1 cellular context compared by ENCODE assay signal in genomic region chr9:92196909-92197308, GRCh38.
A peak's percentile ranks its signal among the peaks of the same experiment; 100 is the strongest.
TF ChIP-seq lines count a peak whose summit lies in the region.

No MANE protein-coding gene starts in this region.

TF ChIP-seq in HepG2, 621 proteins besides CTCF, POLR2A, EP300 and RAD21 (continued from another document and continues in another):
- TF ChIP-seq ELK4 (CRISPR knock-in tag; IDR thresholded peaks at IDR 0.05; ENCODE audit: borderline replicate concordance): no peak
- no peak for TF ChIP-seq SOX6 (IDR thresholded peaks at IDR 0.05)
- TF ChIP-seq SOX6 (CRISPR knock-in tag; IDR thresholded peaks at IDR 0.05): peak; percentile 74
- no peak for TF ChIP-seq ZNF142 (CRISPR knock-in tag; IDR thresholded peaks at IDR 0.05)
- TF ChIP-seq RFXANK (CRISPR knock-in tag; IDR thresholded peaks at IDR 0.05): peak; percentile 96; the same call in 1 of the 2 replicates
- TF ChIP-seq ZNF644 (CRISPR knock-in tag; IDR thresholded peaks at IDR 0.05; ENCODE audit: low read depth): peak; percentile 81
- TF ChIP-seq XBP1 (CRISPR knock-in tag; IDR thresholded peaks at IDR 0.05): no peak
- no peak for TF ChIP-seq TCF7L2 (IDR thresholded peaks at IDR 0.05; ENCODE audit: low read depth, low read length)
- no peak for TF ChIP-seq HMGXB3 (CRISPR knock-in tag; IDR thresholded peaks at IDR 0.05; ENCODE audit: borderline replicate concordance)
- no peak for TF ChIP-seq ZNF552 (CRISPR knock-in tag; IDR thresholded peaks at IDR 0.05; ENCODE audit: borderline replicate concordance)
- TF ChIP-seq ZIK1 (CRISPR knock-in tag; IDR thresholded peaks at IDR 0.05; ENCODE audit: borderline replicate concordance, low read depth): no peak
- no peak for TF ChIP-seq KDM5A (IDR thresholded peaks at IDR 0.05; ENCODE audit: borderline replicate concordance, low read length)
- TF ChIP-seq CREB1 (IDR thresholded peaks at IDR 0.05): peak; percentile 45; the same call in 1 of the 2 replicates
- peak; percentile 52 for TF ChIP-seq CREB1 (CRISPR knock-in tag; IDR thresholded peaks at IDR 0.05)
- peak; percentile 94 for TF ChIP-seq ZNF543 (CRISPR knock-in tag; IDR thresholded peaks at IDR 0.05)
- TF ChIP-seq SNAPC2 (CRISPR knock-in tag; IDR thresholded peaks at IDR 0.05): no peak
- TF ChIP-seq SIN3B (IDR thresholded peaks at IDR 0.05; ENCODE audit: low read length): no peak
- no peak for TF ChIP-seq MAF1 (CRISPR knock-in tag; IDR thresholded peaks at IDR 0.05; ENCODE audit: borderline replicate concordance)
- no peak for TF ChIP-seq RFX1 (IDR thresholded peaks at IDR 0.05)
- 0 out of 2 replicates have a peak, but pooled peaks have one; percentile 20 for TF ChIP-seq FOXK2 (IDR thresholded peaks at IDR 0.05)
- no peak for TF ChIP-seq ZNF713 (CRISPR knock-in tag; IDR thresholded peaks at IDR 0.05)
- TF ChIP-seq SIX1 (CRISPR knock-in tag; IDR thresholded peaks at IDR 0.05; ENCODE audit: borderline replicate concordance): no peak
- TF ChIP-seq ZZZ3 (CRISPR knock-in tag; IDR thresholded peaks at IDR 0.05; ENCODE audit: borderline replicate concordance): no peak
- peak; percentile 38; the same call in 1 of the 2 replicates for TF ChIP-seq NR2F6 (IDR thresholded peaks at IDR 0.05)
- peak; percentile 39; the same call in 1 of the 2 replicates for TF ChIP-seq NR2F6 (CRISPR knock-in tag; IDR thresholded peaks at IDR 0.05)
- no peak for TF ChIP-seq HES4 (CRISPR knock-in tag; IDR thresholded peaks at IDR 0.05; ENCODE audit: borderline replicate concordance)
- TF ChIP-seq ZNF577 (CRISPR knock-in tag; IDR thresholded peaks at IDR 0.05; ENCODE audit: borderline replicate concordance, low read depth): no peak
- TF ChIP-seq MXD3 (CRISPR knock-in tag; IDR thresholded peaks at IDR 0.05): no peak
- TF ChIP-seq ZNF331 (CRISPR knock-in tag; IDR thresholded peaks at IDR 0.05): peak; percentile 69; the same call in 1 of the 2 replicates
- no peak for TF ChIP-seq ZNF121 (CRISPR knock-in tag; IDR thresholded peaks at IDR 0.05)
- TF ChIP-seq HOMEZ (CRISPR knock-in tag; IDR thresholded peaks at IDR 0.05; ENCODE audit: low read depth): peak; percentile 27; the same call in 1 of the 2 replicates
- peak; percentile 39; the same call in 1 of the 2 replicates for TF ChIP-seq TBX2 (CRISPR knock-in tag; IDR thresholded peaks at IDR 0.05; ENCODE audit: borderline replicate concordance)
- peak; percentile 56; the same call in 1 of the 2 replicates for TF ChIP-seq ZNF264 (CRISPR knock-in tag; IDR thresholded peaks at IDR 0.05)
- TF ChIP-seq ZNF263 (CRISPR knock-in tag; IDR thresholded peaks at IDR 0.05): no peak
- TF ChIP-seq MEIS2 (CRISPR knock-in tag; IDR thresholded peaks at IDR 0.05): no peak
- no peak for TF ChIP-seq ZNF558 (CRISPR knock-in tag; IDR thresholded peaks at IDR 0.05; ENCODE audit: borderline replicate concordance)
- 0 out of 2 replicates have a peak, but pooled peaks have one; percentile 39 for TF ChIP-seq ZNF800 (CRISPR knock-in tag; IDR thresholded peaks at IDR 0.05)
- no peak for TF ChIP-seq ZNF557 (CRISPR knock-in tag; IDR thresholded peaks at IDR 0.05)
- no peak for TF ChIP-seq ZNF816 (CRISPR knock-in tag; IDR thresholded peaks at IDR 0.05; ENCODE audit: borderline replicate concordance)
- TF ChIP-seq ZNF883 (CRISPR knock-in tag; IDR thresholded peaks at IDR 0.05; ENCODE audit: not compliant biosample characterization): no peak
- no peak for TF ChIP-seq CHD2 (IDR thresholded peaks at IDR 0.05; ENCODE audit: low read depth, low read length)
- peak; percentile 64; the same call in 1 of the 2 replicates for TF ChIP-seq ZFP1 (CRISPR knock-in tag; IDR thresholded peaks at IDR 0.05)
- no peak for TF ChIP-seq ESRRA (CRISPR knock-in tag; IDR thresholded peaks at IDR 0.05; ENCODE audit: low read depth)
- TF ChIP-seq ZNF749 (CRISPR knock-in tag; IDR thresholded peaks at IDR 0.05; ENCODE audit: borderline replicate concordance): no peak
- no peak for TF ChIP-seq MBD4 (IDR thresholded peaks at IDR 0.05; ENCODE audit: borderline replicate concordance, low read length)
- TF ChIP-seq POLR2AphosphoS2 (IDR thresholded peaks at IDR 0.05; ENCODE audit: low read depth, low read length): no peak
- no peak for TF ChIP-seq RARG (CRISPR knock-in tag; IDR thresholded peaks at IDR 0.05; ENCODE audit: low read depth)
- TF ChIP-seq RBM22 (optimal IDR thresholded peaks at IDR 0.05; ENCODE audit: low read length): no peak
- TF ChIP-seq USF2 (IDR thresholded peaks at IDR 0.05; ENCODE audit: low read depth, low read length): peak; percentile 66
- TF ChIP-seq USF2 (CRISPR knock-in tag; IDR thresholded peaks at IDR 0.05; ENCODE audit: borderline replicate concordance): peak; percentile 69; the same call in 1 of the 2 replicates
- TF ChIP-seq ZNF782 (CRISPR knock-in tag; IDR thresholded peaks at IDR 0.05; ENCODE audit: borderline replicate concordance): no peak
